Comparison of ENCODE assay signal across 19 cellular contexts in genomic region chr7:149780636-149781419, GRCh38.
"Had no signal": no experiment of that assay in that cellular context is flagged by ENCODE, and none has a peak within 500 bp of the region (broad histone marks: within the 10 kb centered on the region; RNA-seq: fewer than 3 reads in every experiment).

No MANE protein-coding gene starts in this region.

- FAIRE-seq: frontal cortex had no signal

- H3K4me1 ChIP-seq: ascending aorta, colonic mucosa, testis had no signal

- ATAC-seq: activated naive CD4-positive, alpha-beta T cell treated with anti-CD3 and anti-CD28 coated beads, Interleukin-2, amount 50 U/mL, for 72 hours; activated T-helper 17 cell treated with anti-CD3 and anti-CD28 coated beads, Interleukin-2, amount 50 U/mL, for 72 hours; mucosa of descending colon; WTC11 had no signal

- H3K36me3 ChIP-seq: ascending aorta, colonic mucosa, esophagus muscularis mucosa had no signal

- H3K27ac ChIP-seq: ascending aorta, colonic mucosa, dorsolateral prefrontal cortex, esophagus muscularis mucosa, testis had no signal

- DNase-seq: activated CD8-positive, alpha-beta memory T cell treated with anti-CD3 and anti-CD28 coated beads for 24 hours; activated CD8-positive, alpha-beta memory T cell treated with anti-CD3 and anti-CD28 coated beads, Interleukin-2, amount 50 U/mL, for 4 hours; activated T-cell treated with anti-CD3 and anti-CD28 coated beads, Interleukin-2, amount 50 U/mL, for 24 hours; colonic mucosa; dorsolateral prefrontal cortex; glutamatergic neuron; hippocampal formation; mesendoderm; stimulated activated CD4-positive, alpha-beta T cell treated with anti-CD3 and anti-CD28 coated beads, Interleukin-2, amount 100 ng/mL, for 48 hours; stimulated activated naive CD4-positive, alpha-beta T cell; T1000; testis had no signal

- H3K27me3 ChIP-seq: ascending aorta, colonic mucosa, dorsolateral prefrontal cortex, testis had no signal

- H3K9me3 ChIP-seq: ascending aorta, colonic mucosa, esophagus muscularis mucosa, mucosa of descending colon, testis had no signal

- H3K4me3 ChIP-seq: ascending aorta, colonic mucosa, dorsolateral prefrontal cortex, esophagus muscularis mucosa, mucosa of descending colon, testis had no signal
